ENCODE assay signal across 27 cellular contexts in genomic region chr12:33926095-33926494, GRCh38.
"Had no signal": no experiment of that assay in that cellular context is flagged by ENCODE, and none has a peak within 500 bp of the region (broad histone marks: within the 10 kb centered on the region; RNA-seq: fewer than 3 reads in every experiment).

No MANE protein-coding gene starts in this region.

- H3K36me3 Mint-ChIP-seq: activated CD8-positive, alpha-beta memory T cell treated with anti-CD3 and anti-CD28 coated beads, Interleukin-2, amount 10 ng/mL, durations not matched to agents 7 days and 5 days; activated naive CD4-positive, alpha-beta T cell treated with anti-CD3 and anti-CD28 coated beads, Interleukin-2, amount 50 U/mL, for 24 hours had no signal

- H3K4me1 Mint-ChIP-seq: activated CD4-positive, alpha-beta T cell treated with anti-CD3 and anti-CD28 coated beads for 36 hours; activated CD8-positive, alpha-beta memory T cell treated with anti-CD3 and anti-CD28 coated beads, Interleukin-2, amount 10 ng/mL, durations not matched to agents 7 days and 5 days; activated naive CD4-positive, alpha-beta T cell treated with anti-CD3 and anti-CD28 coated beads, Interleukin-2, amount 50 U/mL, for 24 hours; activated naive CD8-positive, alpha-beta T cell treated with anti-CD3 and anti-CD28 coated beads, Interleukin-2, amount 50 U/mL, for 24 hours; natural killer cell had no signal

- H3K9me3 ChIP-seq: lower lobe of right lung, tibial artery, upper lobe of right lung had no signal

- H3K27me3 ChIP-seq: esophagus squamous epithelium, hepatocyte, suprapubic skin, tibial artery, upper lobe of right lung had no signal

- H3K27ac ChIP-seq: epithelial cell of prostate, esophagus squamous epithelium, hepatocyte, lower lobe of right lung, suprapubic skin, tibial artery, upper lobe of right lung had no signal

- H3K27ac Mint-ChIP-seq: activated CD4-positive, alpha-beta T cell treated with anti-CD3 and anti-CD28 coated beads for 36 hours; activated CD8-positive, alpha-beta memory T cell treated with anti-CD3 and anti-CD28 coated beads, Interleukin-2, amount 10 ng/mL, durations not matched to agents 7 days and 5 days; activated CD8-positive, alpha-beta T cell treated with anti-CD3 and anti-CD28 coated beads, Interleukin-2, amount 10 ng/mL, durations not matched to agents 7 days and 5 days; activated naive CD4-positive, alpha-beta T cell treated with anti-CD3 and anti-CD28 coated beads, Interleukin-2, amount 50 U/mL, for 24 hours; activated naive CD8-positive, alpha-beta T cell treated with anti-CD3 and anti-CD28 coated beads, Interleukin-2, amount 50 U/mL, for 24 hours; activated T-helper 2 cell treated with anti-CD3 and anti-CD28 coated beads, Interferon-gamma antibody, Interleukin-2, Interleukin-4, amounts not matched to agents 10 μg/mL and 5 μg/mL and 100 μg/mL, durations not matched to agents 14 hours and 24 hours and 36 hours; natural killer cell; T-helper 2 cell treated with Interferon-gamma antibody and Interleukin-4, amounts not matched to agents 5 μg/mL and 100 μg/mL, for 36 hours had no signal

- DNase-seq: activated CD4-positive, alpha-beta T cell treated with anti-CD3 and anti-CD28 coated beads for 36 hours; activated CD4-positive, CD25-positive, alpha-beta regulatory T cell; activated CD8-positive, alpha-beta memory T cell treated with anti-CD3 and anti-CD28 coated beads, Interleukin-2, amount 10 ng/mL, durations not matched to agents 7 days and 5 days; activated CD8-positive, alpha-beta T cell treated with anti-CD3 and anti-CD28 coated beads, Interleukin-2, amount 10 ng/mL, durations not matched to agents 7 days and 5 days; activated naive CD8-positive, alpha-beta T cell treated with anti-CD3 and anti-CD28 coated beads, Interleukin-2, amount 50 U/mL, for 24 hours; activated T-cell treated with anti-CD3 and anti-CD28 coated beads, Interleukin-2, amount 50 U/mL, for 48 hours; amygdala; caudate nucleus; esophagus squamous epithelium; left cardiac atrium; lower lobe of right lung; mesenchymal stem cell; natural killer cell; posterior cingulate gyrus; right cardiac atrium; stimulated activated CD4-positive, alpha-beta T cell treated with anti-CD3 and anti-CD28 coated beads, Interleukin-15, amount 100 ng/mL, for 24 hours; stimulated activated CD4-positive, alpha-beta T cell treated with anti-CD3 and anti-CD28 coated beads, Interleukin-2, amount 100 ng/mL, for 24 hours; stimulated activated naive CD4-positive, alpha-beta T cell; T-helper 1 cell; tibial artery; upper lobe of right lung had no signal

- H3K4me3 ChIP-seq: esophagus squamous epithelium, hepatocyte, lower lobe of right lung, suprapubic skin, tibial artery, upper lobe of right lung had no signal

- H3K4me1 ChIP-seq: esophagus squamous epithelium, lower lobe of right lung, suprapubic skin, tibial artery, upper lobe of right lung had no signal

- H3K4me3 Mint-ChIP-seq: activated CD4-positive, alpha-beta T cell treated with anti-CD3 and anti-CD28 coated beads for 36 hours; activated CD8-positive, alpha-beta memory T cell treated with anti-CD3 and anti-CD28 coated beads, Interleukin-2, amount 10 ng/mL, durations not matched to agents 7 days and 5 days; activated CD8-positive, alpha-beta T cell treated with anti-CD3 and anti-CD28 coated beads, Interleukin-2, amount 10 ng/mL, durations not matched to agents 7 days and 5 days; activated naive CD4-positive, alpha-beta T cell treated with anti-CD3 and anti-CD28 coated beads, Interleukin-2, amount 50 U/mL, for 24 hours; activated naive CD8-positive, alpha-beta T cell treated with anti-CD3 and anti-CD28 coated beads, Interleukin-2, amount 50 U/mL, for 24 hours; natural killer cell; T-helper 2 cell treated with Interferon-gamma antibody and Interleukin-4, amounts not matched to agents 5 μg/mL and 100 μg/mL, for 36 hours had no signal

- H3K27me3 Mint-ChIP-seq: activated CD4-positive, alpha-beta T cell treated with anti-CD3 and anti-CD28 coated beads for 36 hours; activated CD8-positive, alpha-beta memory T cell treated with anti-CD3 and anti-CD28 coated beads, Interleukin-2, amount 10 ng/mL, durations not matched to agents 7 days and 5 days; activated naive CD4-positive, alpha-beta T cell treated with anti-CD3 and anti-CD28 coated beads, Interleukin-2, amount 50 U/mL, for 24 hours; activated naive CD8-positive, alpha-beta T cell treated with anti-CD3 and anti-CD28 coated beads, Interleukin-2, amount 50 U/mL, for 24 hours had no signal

- ATAC-seq: activated CD4-positive, alpha-beta T cell treated with anti-CD3 and anti-CD28 coated beads for 36 hours; activated CD8-positive, alpha-beta memory T cell treated with anti-CD3 and anti-CD28 coated beads, Interleukin-2, amount 10 ng/mL, durations not matched to agents 7 days and 5 days; activated CD8-positive, alpha-beta T cell treated with anti-CD3 and anti-CD28 coated beads, Interleukin-2, amount 10 ng/mL, durations not matched to agents 7 days and 5 days; activated naive CD8-positive, alpha-beta T cell treated with anti-CD3 and anti-CD28 coated beads, Interleukin-2, amount 50 U/mL, for 24 hours; left cardiac atrium; lower lobe of right lung; natural killer cell; right cardiac atrium; upper lobe of right lung had no signal

- H3K36me3 ChIP-seq: esophagus squamous epithelium, lower lobe of right lung, suprapubic skin, tibial artery, upper lobe of right lung had no signal
